8 cellular contexts compared by ENCODE assay signal in the genomic region with DNA sequence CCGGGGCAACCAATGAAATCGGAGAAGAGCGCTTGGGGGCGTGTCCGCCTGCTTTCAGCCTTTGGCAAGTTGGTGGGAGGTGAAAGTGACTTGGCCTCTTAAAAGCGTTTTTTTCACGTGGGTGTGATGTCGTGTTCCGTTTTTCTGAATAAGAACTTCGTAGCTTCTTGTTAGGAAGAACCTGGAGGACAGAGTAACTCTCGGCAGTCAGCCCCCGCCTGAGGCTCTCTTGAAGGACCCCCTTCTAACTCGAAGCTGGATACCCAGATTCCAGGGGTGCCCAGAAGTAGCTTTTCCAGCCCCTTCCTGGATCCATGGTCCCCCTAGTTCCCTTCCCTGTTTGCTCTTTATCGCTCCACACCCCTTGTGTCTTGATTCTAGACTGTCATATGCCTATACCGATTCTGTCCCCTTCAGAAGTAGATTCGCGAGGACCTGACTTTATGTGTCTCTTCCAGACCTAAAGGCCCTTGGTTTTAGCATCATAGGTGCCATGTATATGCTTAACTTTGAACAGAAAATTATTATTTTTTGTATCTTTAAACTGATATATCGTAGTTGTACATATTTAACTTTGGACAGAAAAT. TPM values are rescaled to one million over a fixed set of nuclear protein-coding genes. Genes with fewer than 3 reads are reported as not detected.
DNase-seq lines count a peak whose midpoint lies in the region; ATAC-seq and TF ChIP-seq lines count a peak whose summit lies in the region.

No MANE protein-coding gene starts in this region.

- ATAC-seq in SK-N-SH treated with all-trans-retinoic acid at 6 μM for 48 hours = no peak
- ATAC-seq in HG03025 (IDR thresholded peaks at IDR 0.05; ENCODE audit: low FRiP score, unreplicated experiment) = no peak
- no peak for ATAC-seq in GM18868 (IDR thresholded peaks at IDR 0.05; ENCODE audit: unreplicated experiment)

- peak overlapping the region; percentile 52 for H3K4me3 ChIP-seq in fibroblast of pulmonary artery (replicated peaks; ENCODE audit: low read depth, low read length)

- TF ChIP-seq CTCF in fibroblast of pulmonary artery (IDR thresholded peaks at IDR 0.05; ENCODE audit: low read length, missing control alignments) = no peak

- intact Hi-C loops in posterior vena cava (cut with DNase I) = loop anchor here in 1 of 2 donors (10.0 kb wide), 2 partner anchors 48 to 52 kb away; a partner anchor contains a TSS

- DNase-seq in fibroblast of pulmonary artery (ENCODE audit: low read depth) (no peak), posterior vena cava (ENCODE audit: low spot score) (peak; percentile 98), glomerular visceral epithelial cell (ENCODE audit: extremely low spot score) (no peak)
- DNase-seq in activated effector memory CD4-positive, alpha-beta T cell treated with Interleukin-2 at 50 U/mL for 16 hours = no peak

- TF ChIP-seq POLR2A in GM19099 (IDR thresholded peaks at IDR 0.05; ENCODE audit: extremely low read depth, insufficient read length, low read depth) = peak; percentile 50

TF ChIP-seq in SK-N-SH treated with all-trans-retinoic acid at 6 μM for 48 hours, 23 proteins besides CTCF, POLR2A, EP300 and RAD21:
- TF ChIP-seq ZFP3 (CRISPR knock-in tag; IDR thresholded peaks at IDR 0.05) = no peak
- no peak for TF ChIP-seq ZNF8 (CRISPR knock-in tag; IDR thresholded peaks at IDR 0.05)
- no peak for TF ChIP-seq ESRRG (CRISPR knock-in tag; IDR thresholded peaks at IDR 0.05)
- TF ChIP-seq, protein P1, sequence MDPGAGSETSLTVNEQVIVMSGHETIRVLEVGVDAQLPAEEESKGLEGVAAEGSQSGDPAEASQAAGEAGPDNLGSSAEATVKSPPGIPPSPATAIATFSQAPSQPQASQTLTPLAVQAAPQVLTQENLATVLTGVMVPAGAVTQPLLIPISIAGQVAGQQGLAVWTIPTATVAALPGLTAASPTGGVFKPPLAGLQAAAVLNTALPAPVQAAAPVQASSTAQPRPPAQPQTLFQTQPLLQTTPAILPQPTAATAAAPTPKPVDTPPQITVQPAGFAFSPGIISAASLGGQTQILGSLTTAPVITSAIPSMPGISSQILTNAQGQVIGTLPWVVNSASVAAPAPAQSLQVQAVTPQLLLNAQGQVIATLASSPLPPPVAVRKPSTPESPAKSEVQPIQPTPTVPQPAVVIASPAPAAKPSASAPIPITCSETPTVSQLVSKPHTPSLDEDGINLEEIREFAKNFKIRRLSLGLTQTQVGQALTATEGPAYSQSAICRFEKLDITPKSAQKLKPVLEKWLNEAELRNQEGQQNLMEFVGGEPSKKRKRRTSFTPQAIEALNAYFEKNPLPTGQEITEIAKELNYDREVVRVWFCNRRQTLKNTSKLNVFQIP (CRISPR knock-in tag; IDR thresholded peaks at IDR 0.05; ENCODE audit: borderline replicate concordance, low read depth) = no peak
- TF ChIP-seq, protein P2, sequence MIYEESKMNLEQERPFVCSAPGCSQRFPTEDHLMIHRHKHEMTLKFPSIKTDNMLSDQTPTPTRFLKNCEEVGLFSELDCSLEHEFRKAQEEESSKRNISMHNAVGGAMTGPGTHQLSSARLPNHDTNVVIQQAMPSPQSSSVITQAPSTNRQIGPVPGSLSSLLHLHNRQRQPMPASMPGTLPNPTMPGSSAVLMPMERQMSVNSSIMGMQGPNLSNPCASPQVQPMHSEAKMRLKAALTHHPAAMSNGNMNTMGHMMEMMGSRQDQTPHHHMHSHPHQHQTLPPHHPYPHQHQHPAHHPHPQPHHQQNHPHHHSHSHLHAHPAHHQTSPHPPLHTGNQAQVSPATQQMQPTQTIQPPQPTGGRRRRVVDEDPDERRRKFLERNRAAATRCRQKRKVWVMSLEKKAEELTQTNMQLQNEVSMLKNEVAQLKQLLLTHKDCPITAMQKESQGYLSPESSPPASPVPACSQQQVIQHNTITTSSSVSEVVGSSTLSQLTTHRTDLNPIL (CRISPR knock-in tag; IDR thresholded peaks at IDR 0.05; ENCODE audit: low read depth) = 0 out of 2 replicates have a peak, but pooled peaks have one; percentile 33
- TF ChIP-seq ARNTL (CRISPR knock-in tag; IDR thresholded peaks at IDR 0.05; ENCODE audit: borderline replicate concordance, low read depth) = no peak
- peak; percentile 99 for TF ChIP-seq ZNF70 (CRISPR knock-in tag; IDR thresholded peaks at IDR 0.05)

RNA-seq across cellular contexts. Expression of a gene that starts 0.9 kb away (rescaled TPM):
- total RNA-seq in posterior vena cava = 10 to 100 TPM; 29.7 to 35.7 TPM

RNA-seq across cellular contexts. Expression of a gene that starts 52.3 kb away (rescaled TPM):
- 10 to 100 TPM; 19.4 to 24.2 TPM for total RNA-seq in posterior vena cava
